ENCODE assay signal across 21 cellular contexts in the genomic region with DNA sequence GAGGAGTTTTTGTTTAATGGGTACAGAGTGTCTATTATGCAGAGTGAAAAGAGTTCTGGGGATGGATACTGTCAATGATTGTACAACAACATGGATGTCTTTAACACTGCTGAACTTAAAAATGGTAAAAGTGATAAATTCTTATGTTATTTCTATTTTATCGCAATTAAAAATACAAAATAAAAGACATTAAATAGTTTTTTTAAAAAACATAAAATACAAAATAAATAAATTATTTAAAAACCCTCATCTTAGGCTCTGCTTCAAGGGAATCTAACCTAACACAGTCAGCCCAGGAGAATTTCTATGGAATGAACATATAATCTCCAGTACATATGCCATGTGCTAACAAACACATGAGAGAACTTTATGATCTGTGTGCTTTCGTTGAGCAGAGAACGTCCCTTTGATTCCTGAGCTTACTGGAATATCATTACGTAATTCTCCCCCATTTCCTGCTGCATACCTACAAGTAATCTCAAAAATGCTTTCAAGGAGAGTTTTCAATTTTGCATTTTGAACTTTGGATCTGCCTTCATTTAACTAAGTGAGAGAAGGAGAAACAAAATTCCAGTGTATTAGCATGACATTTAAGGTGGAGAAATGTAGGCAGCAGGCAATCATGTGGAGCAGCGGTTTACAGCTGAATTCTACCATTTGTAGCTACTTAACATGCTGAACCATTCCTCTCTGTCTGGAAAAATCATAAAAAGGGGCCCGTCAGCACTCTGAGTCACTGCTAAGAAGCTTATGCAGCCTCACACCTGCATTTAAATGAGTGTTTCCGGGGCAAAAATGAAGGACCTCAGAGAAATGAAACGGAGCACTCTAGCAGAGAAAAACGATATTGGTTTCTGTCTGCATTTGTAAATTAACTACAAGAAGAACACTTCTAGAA.
DNase-seq lines count a peak whose midpoint lies in the region; ATAC-seq, FAIRE-seq and TF ChIP-seq lines count a peak whose summit lies in the region.
"Had no signal": no experiment of that assay in that cellular context is flagged by ENCODE, and none has a peak within 500 bp of the region (broad histone marks: within the 10 kb centered on the region; RNA-seq: fewer than 3 reads in every experiment).

No MANE protein-coding gene starts in this region.

- in situ Hi-C loops in G401 (cut with HindIII; ENCODE audit: low sequenced_read_pairs): no loop called here

- no peaks in the 10 kb centered on the region for H3K9me3 ChIP-seq in small intestine (ENCODE audit: control insufficient read depth, low read depth)
- H3K9me3 ChIP-seq: heart left ventricle, left ventricle myocardium inferior, MG63 had no signal

- H3K4me3 ChIP-seq in bronchial epithelial cell (ENCODE audit: low read depth, low read length): no peak overlapping the region
- no peak overlapping the region for H3K4me3 ChIP-seq in kidney epithelial cell (ENCODE audit: low read depth, low read length)
- H3K4me3 ChIP-seq in small intestine (ENCODE audit: low read depth in 1 of 2, low read length in 2 of 2): no peak overlapping the region
- H3K4me3 ChIP-seq: heart left ventricle, left ventricle myocardium inferior, MG63 had no signal

- H3K36me3 ChIP-seq in bronchial epithelial cell (ENCODE audit: control insufficient read depth, insufficient read depth, low read length) (no peaks in the 10 kb centered on the region), kidney epithelial cell (ENCODE audit: control insufficient read depth, insufficient read depth, low read length) (no peaks in the 10 kb centered on the region), small intestine (ENCODE audit: control insufficient read depth in 2 of 2, insufficient read depth in 2 of 2, low read length in 2 of 2) (no peaks in the 10 kb centered on the region)
- H3K36me3 ChIP-seq: heart left ventricle, left ventricle myocardium inferior, MG63 had no signal

- no peak overlapping the region for H3K27ac ChIP-seq in small intestine (ENCODE audit: low read depth in 1 of 2, low read length in 1 of 2)
- H3K27ac ChIP-seq: heart left ventricle, left ventricle myocardium inferior, RWPE1 had no signal

- no peak for ATAC-seq in stimulated activated naive CD8-positive, alpha-beta T cell treated with anti-CD3 and anti-CD28 coated beads, Interleukin-15, Interleukin-2, amounts not matched to agents 100 U/mL and 50 U/mL, for 24 hours
- ATAC-seq: heart left ventricle; naive thymus-derived CD4-positive, alpha-beta T cell had no signal

- TF ChIP-seq CTCF in bronchial epithelial cell (IDR thresholded peaks at IDR 0.05; ENCODE audit: insufficient read depth, low read length, severe bottlenecking): no peak
- no peak for TF ChIP-seq CTCF in kidney epithelial cell (IDR thresholded peaks at IDR 0.05; ENCODE audit: insufficient read depth, low read length, poor library complexity, severe bottlenecking)

- H3K4me1 ChIP-seq in small intestine (ENCODE audit: control insufficient read depth in 2 of 2, insufficient read depth in 1 of 2, low read depth in 1 of 2, low read length in 1 of 2): no peaks in the 10 kb centered on the region
- H3K4me1 ChIP-seq: left ventricle myocardium inferior had no signal

- H3K27me3 ChIP-seq in bronchial epithelial cell (ENCODE audit: control insufficient read depth, insufficient read depth, low read length): no peaks in the 10 kb centered on the region
- H3K27me3 ChIP-seq in kidney epithelial cell (ENCODE audit: control insufficient read depth, insufficient read depth, low read length): no peaks in the 10 kb centered on the region
- no peaks in the 10 kb centered on the region for H3K27me3 ChIP-seq in small intestine (ENCODE audit: control insufficient read depth in 2 of 2, insufficient read depth in 2 of 2, low read length in 2 of 2)
- H3K27me3 ChIP-seq: heart left ventricle, MG63 had no signal

- 27 to 68% (median 47%) methylated on average over 9 of the region's 9 CpGs for WGBS in small intestine, 3 donors

- peak; percentile 44 for DNase-seq in NCI-H526 treated with DMSO at 0.1 percent for 48 hours (lab: John Stamatoyannopoulos, UW)
- DNase-seq in bronchial epithelial cell (ENCODE audit: low read depth): peak; percentile 7
- DNase-seq in kidney epithelial cell (ENCODE audit: low read depth): peak; percentile 56
- DNase-seq in small intestine: peak; percentile 38
- DNase-seq in GM19240 (ENCODE audit: insufficient read length, low spot score): no peak
- DNase-seq in G401 (ENCODE audit: low spot score): no peak
- DNase-seq in stimulated activated naive CD8-positive, alpha-beta T cell treated with anti-CD3 and anti-CD28 coated beads, Interleukin-15, Interleukin-2, amounts not matched to agents 100 U/mL and 50 U/mL, for 24 hours: no peak
- no peak for DNase-seq in activated CD4-positive, alpha-beta T cell treated with anti-CD3 and anti-CD28 coated beads, Interleukin-2, amount 50 U/mL, for 4 hours
- DNase-seq: activated CD8-positive, alpha-beta memory T cell treated with anti-CD3 and anti-CD28 coated beads, Interleukin-2, amount 50 U/mL, for 4 hours; cerebellar nuclear complex; heart left ventricle; left ventricle myocardium inferior; MG63; naive thymus-derived CD4-positive, alpha-beta T cell; NCI-H187 treated with DMSO at 0.1 percent for 48 hours; NCI-H524 treated with DMSO at 0.1 percent for 48 hours; retina; stimulated activated CD4-positive, alpha-beta T cell treated with anti-CD3 and anti-CD28 coated beads, Interleukin-4, amount 100 ng/mL, for 24 hours had no signal

- FAIRE-seq in bronchial epithelial cell (lab: Jason Lieb, UNC): no peak
- FAIRE-seq in small intestine (lab: Jason Lieb, UNC): no peak
- FAIRE-seq: endothelial cell of umbilical vein, HTR-8/SVneo had no signal

Comparison
In these comparisons a context has a peak if more than half of its experiments do, and no peak if none do; other contexts are left out.
1. DNase-seq: peak in NCI-H526 treated with DMSO at 0.1 percent for 48 hours (single experiment), bronchial epithelial cell (single experiment), kidney epithelial cell (single experiment) and small intestine (single experiment); none in GM19240 (single experiment), G401 (single experiment), stimulated activated naive CD8-positive, alpha-beta T cell treated with anti-CD3 and anti-CD28 coated beads, Interleukin-15, Interleukin-2, amounts not matched to agents 100 U/mL and 50 U/mL, for 24 hours (single experiment) and activated CD4-positive, alpha-beta T cell treated with anti-CD3 and anti-CD28 coated beads, Interleukin-2, amount 50 U/mL, for 4 hours (0 of 2).